ENCODE assay signal across 1 cellular context in the genomic region with DNA sequence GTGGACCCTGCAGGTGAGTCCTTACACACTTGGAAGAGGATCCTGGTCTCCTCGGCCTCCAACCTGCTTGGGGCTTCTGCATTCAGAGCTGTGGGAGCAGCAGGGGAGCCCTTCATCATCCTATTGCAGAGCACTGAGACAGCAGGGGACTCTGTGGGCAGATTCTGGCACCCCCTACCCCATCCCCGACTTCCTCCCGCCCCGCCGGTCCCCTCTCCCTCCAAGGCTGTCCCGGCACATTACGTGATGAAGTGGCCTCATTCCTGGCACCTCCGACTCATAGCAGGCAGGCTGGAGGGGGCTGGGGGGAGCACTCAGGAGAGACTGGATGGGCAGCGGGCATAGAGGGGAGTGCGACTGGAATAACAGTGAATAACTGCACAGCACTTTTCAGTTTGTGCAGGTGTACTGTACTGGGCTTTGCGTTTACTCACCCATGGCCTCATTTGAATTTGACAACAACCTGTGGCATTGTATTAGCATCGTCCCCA.
TF ChIP-seq lines count a peak whose summit lies in the region.

No MANE protein-coding gene starts in this region.

TF ChIP-seq in H1, 55 proteins besides CTCF, POLR2A, EP300 and RAD21:
- TF ChIP-seq TBP (IDR thresholded peaks at IDR 0.05; ENCODE audit: low read depth, low read length) (no peak), SP1 (IDR thresholded peaks at IDR 0.05; ENCODE audit: low read depth, low read length) (no peak), SP2 (IDR thresholded peaks at IDR 0.05; ENCODE audit: low read length) (no peak), RXRA (IDR thresholded peaks at IDR 0.05; ENCODE audit: insufficient read depth, low read depth, low read length) (no peak), RBBP5 (IDR thresholded peaks at IDR 0.05; ENCODE audit: borderline replicate concordance, low read depth, low read length) (no peak), SIRT6 (IDR thresholded peaks at IDR 0.05; ENCODE audit: low read length) (no peak), CBX5 (IDR thresholded peaks at IDR 0.05; ENCODE audit: low read depth, low read length) (no peak), TEAD4 (IDR thresholded peaks at IDR 0.05; ENCODE audit: low read depth, low read length) (no peak), JUND (IDR thresholded peaks at IDR 0.05; ENCODE audit: low read length) (no peak), SP4 (IDR thresholded peaks at IDR 0.05; ENCODE audit: low read length) (no peak), JUN (IDR thresholded peaks at IDR 0.05; ENCODE audit: low read depth, low read length) (no peak), SRF (IDR thresholded peaks at IDR 0.05; ENCODE audit: low read depth, low read length) (no peak), ZNF274 (IDR thresholded peaks at IDR 0.05; ENCODE audit: borderline replicate concordance, extremely low read depth, low read length) (no peak), SIX5 (IDR thresholded peaks at IDR 0.05; ENCODE audit: low read depth, low read length) (no peak), HDAC6 (IDR thresholded peaks at IDR 0.05; ENCODE audit: low read depth, low read length) (no peak), RFX5 (IDR thresholded peaks at IDR 0.05; ENCODE audit: borderline replicate concordance, low read depth, low read length) (no peak), MAFK (IDR thresholded peaks at IDR 0.05; ENCODE audit: low read depth, low read length) (no peak), CBX8 (IDR thresholded peaks at IDR 0.05; ENCODE audit: borderline replicate concordance, low read depth, low read length) (no peak)
- TF ChIP-seq, protein P1, sequence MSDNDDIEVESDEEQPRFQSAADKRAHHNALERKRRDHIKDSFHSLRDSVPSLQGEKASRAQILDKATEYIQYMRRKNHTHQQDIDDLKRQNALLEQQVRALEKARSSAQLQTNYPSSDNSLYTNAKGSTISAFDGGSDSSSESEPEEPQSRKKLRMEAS (IDR thresholded peaks at IDR 0.05) = no peak
